In genomic region chr10:80458263-80458625, GRCh38 we compare ENCODE assay signal across 9 cellular contexts. TPM values are rescaled to one million over a fixed set of nuclear protein-coding genes. Genes with fewer than 3 reads are reported as not detected.
DNase-seq lines count a peak whose midpoint lies in the region; ATAC-seq and TF ChIP-seq lines count a peak whose summit lies in the region.
"Had no signal": no experiment of that assay in that cellular context is flagged by ENCODE, and none has a peak within 500 bp of the region (broad histone marks: within the 10 kb centered on the region; RNA-seq: fewer than 3 reads in every experiment).

No MANE protein-coding gene starts in this region.

- H3K4me3 ChIP-seq in DND-41 (ENCODE audit: low read depth in 1 of 2, low read length in 2 of 2) (no peak overlapping the region), epithelial cell of proximal tubule (ENCODE audit: low read depth, low read length) (peak overlapping the region; percentile 20), rectal smooth muscle tissue (ENCODE audit: low read length) (no peak overlapping the region), foreskin fibroblast (ENCODE audit: low read depth in 1 of 2, low read length in 2 of 2) (no peak overlapping the region)

- H3K36me3 ChIP-seq in DND-41 (ENCODE audit: insufficient read depth, low read length) (no peaks in the 10 kb centered on the region; the same call in 1 of the 2 replicates), rectal smooth muscle tissue (ENCODE audit: control insufficient read depth, insufficient read depth, low read length) (no peaks in the 10 kb centered on the region)

- no peak overlapping the region for H2AFZ ChIP-seq in DND-41 (ENCODE audit: low read depth, low read length)

- 0 out of 2 replicates have a peak overlapping the region, but pooled peaks have one; percentile 40 for H3K4me2 ChIP-seq in DND-41 (ENCODE audit: insufficient read depth, low read length)

- CTCF ChIA-PET in HEK293T (lab: Yijun Ruan, JAX) = interaction anchor here (1.0 kb wide), 1 partner anchor 14 kb away, joined by 3 read pairs; no protein-coding TSS in a partner anchor

- peak overlapping the region; percentile 20 for H3K27ac ChIP-seq in DND-41 (ENCODE audit: low read length)
- no peak overlapping the region for H3K27ac ChIP-seq in rectal smooth muscle tissue (ENCODE audit: low read depth, low read length)

- TF ChIP-seq CTCF in DND-41 (IDR thresholded peaks at IDR 0.05; ENCODE audit: borderline replicate concordance, extremely low read depth, low read length, poor library complexity, severe bottlenecking) = no peak
- TF ChIP-seq CTCF in epithelial cell of proximal tubule (conservative IDR thresholded peaks at IDR 0.05; ENCODE audit: low read depth, low read length) = no peak
- TF ChIP-seq CTCF in foreskin fibroblast (IDR thresholded peaks at IDR 0.05; ENCODE audit: low read depth, low read length) = no peak

- H3K79me2 ChIP-seq in DND-41 (ENCODE audit: insufficient read depth, low read length) = peaks cover 64% of the 10 kb centered on the region

- no peaks in the 10 kb centered on the region for H3K9me3 ChIP-seq in DND-41 (ENCODE audit: insufficient read depth, low read length, severe bottlenecking)
- H3K9me3 ChIP-seq in T-helper 17 cell (ENCODE audit: control insufficient read depth, low read length, poor library complexity, severe bottlenecking) = no peaks in the 10 kb centered on the region

- H3K4me3 Mint-ChIP-seq in T-helper 17 cell = peak overlapping the region; percentile 97

- DNase-seq in DND-41 (no peak), T-helper 17 cell (no peak), epithelial cell of proximal tubule (ENCODE audit: low read depth) (no peak), foreskin fibroblast (no peak), HEK293T (ENCODE audit: extremely low spot score) (no peak)
- DNase-seq: NCI-H1105 had no signal

- 0 out of 2 replicates have a peak overlapping the region, but pooled peaks have one; percentile 3 for H3K9ac ChIP-seq in DND-41 (ENCODE audit: low read depth, low read length)
- H3K9ac ChIP-seq in rectal smooth muscle tissue (ENCODE audit: low read length) = peak overlapping the region; percentile 19

- peak overlapping the region; percentile 100 for H3K27ac Mint-ChIP-seq in T-helper 17 cell

- H3K27me3 ChIP-seq in DND-41 (ENCODE audit: insufficient read depth, low read length, poor library complexity) = no peaks in the 10 kb centered on the region
- H3K27me3 ChIP-seq in rectal smooth muscle tissue (ENCODE audit: control insufficient read depth, insufficient read depth, low read length) = no peaks in the 10 kb centered on the region

- H3K4me1 Mint-ChIP-seq in T-helper 17 cell = peaks cover 68% of the 10 kb centered on the region

- H3K4me1 ChIP-seq in DND-41 (ENCODE audit: insufficient read depth, low read length) (peaks cover 52% of the 10 kb centered on the region), rectal smooth muscle tissue (ENCODE audit: control insufficient read depth, insufficient read depth, low read length) (peaks cover 37% of the 10 kb centered on the region)

- ATAC-seq in DND-41 (ENCODE audit: insufficient read depth, low read depth) (no peak), T-helper 17 cell (no peak), HG02840 (IDR thresholded peaks at IDR 0.05; ENCODE audit: low FRiP score, unreplicated experiment) (no peak), HG03460 (IDR thresholded peaks at IDR 0.05; ENCODE audit: unreplicated experiment) (no peak)

- H3K27me3 Mint-ChIP-seq in T-helper 17 cell = no peaks in the 10 kb centered on the region

- H4K20me1 ChIP-seq in DND-41 (ENCODE audit: insufficient read depth, low read length) = peaks cover 68% of the 10 kb centered on the region

- peaks cover 7% of the 10 kb centered on the region for H3K36me3 Mint-ChIP-seq in T-helper 17 cell (ENCODE audit: low read depth)

- POLR2A ChIA-PET in HEK293T (lab: Yijun Ruan, JAX) = no interaction called here

TF ChIP-seq in HEK293T, 16 proteins besides CTCF, POLR2A, EP300 and RAD21:
- TF ChIP-seq SP1 (IDR thresholded peaks at IDR 0.05) (no peak), SUZ12 (IDR thresholded peaks at IDR 0.05) (no peak), ELF4 (IDR thresholded peaks at IDR 0.05) (no peak), TARDBP (IDR thresholded peaks at IDR 0.05) (no peak), BHLHE40 (IDR thresholded peaks at IDR 0.05; ENCODE audit: borderline replicate concordance) (no peak), ZNF384 (IDR thresholded peaks at IDR 0.05) (no peak), HDGF (IDR thresholded peaks at IDR 0.05; ENCODE audit: borderline replicate concordance) (no peak), FOXK2 (IDR thresholded peaks at IDR 0.05) (no peak), LEF1 (IDR thresholded peaks at IDR 0.05; ENCODE audit: borderline replicate concordance) (no peak), PKNOX1 (IDR thresholded peaks at IDR 0.05) (no peak), L3MBTL2 (conservative IDR thresholded peaks at IDR 0.05) (no peak), NFRKB (IDR thresholded peaks at IDR 0.05) (no peak), FOXA1 (IDR thresholded peaks at IDR 0.05) (no peak), FOXM1 (IDR thresholded peaks at IDR 0.05; ENCODE audit: borderline replicate concordance) (no peak)
TF ChIP-seq in HEK293T: peak in this region for 0.

RNA-seq across cellular contexts. Expression of gene TSPAN14, which starts 4.1 kb away (rescaled TPM):
- total RNA-seq in T-helper 17 cell = 100 to 1,000 TPM; 118 to 139 TPM
- total RNA-seq in epithelial cell of proximal tubule = 96.7 and 139 TPM in 2 replicates

RNA-seq across cellular contexts. Expression of gene PRXL2A, which starts 49.9 kb away (rescaled TPM):
- total RNA-seq in T-helper 17 cell = 1 to 10 TPM in 1 of 2 donors, under 1 TPM in 1; 0.94 to 1.5 TPM
- 50.5 and 52.0 TPM in 2 replicates for total RNA-seq in epithelial cell of proximal tubule

Comparison
In these comparisons a context has a peak if more than half of its experiments do, and no peak if none do; other contexts are left out.
1. RNA of gene PRXL2A, which starts 49.9 kb away (total RNA-seq): 50.5 to 52.0 TPM in epithelial cell of proximal tubule; 0.94 to 1.5 TPM in T-helper 17 cell; every median in the first group is over 10 times any median in the second.